In genomic region chr13:113951246-113951999, GRCh38 we compare ENCODE assay signal across 8 cellular contexts. TPM values are rescaled to one million over a fixed set of nuclear protein-coding genes. Genes with fewer than 3 reads are reported as not detected.
A peak's percentile ranks its signal among the peaks of the same experiment; 100 is the strongest.
DNase-seq lines count a peak whose midpoint lies in the region; ATAC-seq and TF ChIP-seq lines count a peak whose summit lies in the region.

No MANE protein-coding gene starts in this region.

- peak; percentile 66 for ATAC-seq in GM21576 (IDR thresholded peaks at IDR 0.05; ENCODE audit: unreplicated experiment)

- H3K14ac ChIP-seq in mesenchymal stem cell (ENCODE audit: low read length in 2 of 2): no peak overlapping the region

- no peaks in the 10 kb centered on the region for H3K27me3 ChIP-seq in endodermal cell (ENCODE audit: control insufficient read depth, insufficient read depth, low read length, poor library complexity, severe bottlenecking)
- no peaks in the 10 kb centered on the region for H3K27me3 ChIP-seq in mesenchymal stem cell (ENCODE audit: control insufficient read depth in 1 of 2, insufficient read depth in 1 of 2, low read length in 2 of 2)

- no peak overlapping the region for H4K91ac ChIP-seq in mesenchymal stem cell (ENCODE audit: low read length)

- H3K36me3 ChIP-seq in endodermal cell (ENCODE audit: control insufficient read depth, insufficient read depth, low read length): no peaks in the 10 kb centered on the region
- H3K36me3 ChIP-seq in mesenchymal stem cell (ENCODE audit: control insufficient read depth in 1 of 2, insufficient read depth in 2 of 2, low read depth in 1 of 2, low read length in 2 of 2): peaks cover 29 to 81% of the 10 kb centered on the region in 2 experiments

- no peak overlapping the region for H3K27ac ChIP-seq in endodermal cell (ENCODE audit: low read depth, low read length)
- no peak overlapping the region for H3K27ac ChIP-seq in mesenchymal stem cell (ENCODE audit: low read length, poor library complexity, severe bottlenecking)

- H2BK15ac ChIP-seq in mesenchymal stem cell (ENCODE audit: low read depth, poor library complexity, severe bottlenecking): peak overlapping the region; percentile 20

- H3K18ac ChIP-seq in mesenchymal stem cell (ENCODE audit: low read depth in 1 of 2, low read length in 2 of 2): peak overlapping the region; percentile 13 to 55

- peak; percentile 12 for DNase-seq in DMS114 treated with DMSO at 0.1 percent for 48 hours (lab: John Stamatoyannopoulos, UW; ENCODE audit: unreplicated experiment)
- DNase-seq in NCI-H128 (lab: John Stamatoyannopoulos, UW; ENCODE audit: unreplicated experiment): peak; percentile 20
- peak; percentile 84 for DNase-seq in activated CD4-positive, alpha-beta T cell treated with anti-CD3 and anti-CD28 coated beads, Interleukin-2, amount 10 ng/mL, durations not matched to agents 24 days and 14 days
- DNase-seq in endodermal cell: peak; percentile 87
- DNase-seq in mesenchymal stem cell: peak; percentile 78
- peak; percentile 32 to 45 for DNase-seq in stimulated activated CD8-positive, alpha-beta memory T cell treated with anti-CD3 and anti-CD28 coated beads, Interleukin-2, amount 100 ng/mL, for 48 hours (ENCODE audit: low read depth in 2 of 2)
- no peak for DNase-seq in GF-D8 (lab: John Stamatoyannopoulos, UW)

- no peak overlapping the region for H2BK5ac ChIP-seq in mesenchymal stem cell (ENCODE audit: low read depth, low read length, poor library complexity, severe bottlenecking)

- H2BK12ac ChIP-seq in mesenchymal stem cell (ENCODE audit: low read length in 2 of 2): no peak overlapping the region

- H3K4me1 Mint-ChIP-seq in activated CD4-positive, alpha-beta T cell treated with anti-CD3 and anti-CD28 coated beads, Interleukin-2, amount 10 ng/mL, durations not matched to agents 24 days and 14 days: no peaks in the 10 kb centered on the region
- no peaks in the 10 kb centered on the region for H3K4me1 Mint-ChIP-seq in endodermal cell

- no peak overlapping the region for H3K4me3 ChIP-seq in endodermal cell (ENCODE audit: low read length)
- H3K4me3 ChIP-seq in mesenchymal stem cell (ENCODE audit: insufficient read depth in 1 of 2, low read depth in 1 of 2, low read length in 2 of 2): peak overlapping the region in 1 of 2 experiments; percentile 33

- H3K4me2 ChIP-seq in mesenchymal stem cell (ENCODE audit: low read length, poor library complexity, severe bottlenecking): no peak overlapping the region

- H3K4ac ChIP-seq in mesenchymal stem cell (ENCODE audit: low read depth in 1 of 2, low read length in 2 of 2): no peak overlapping the region

- H2AK5ac ChIP-seq in mesenchymal stem cell (ENCODE audit: low read length, severe bottlenecking): no peak overlapping the region

- 81% methylated on average over 33 to 42 of the region's 42 CpGs for WGBS in endodermal cell (ENCODE audit: insufficient coverage in 1 of 2, insufficient read length in 1 of 2), 2 experiments
- WGBS in mesenchymal stem cell: 49% methylated on average over 33 of the region's 42 CpGs

- peak overlapping the region; percentile 64 for H4K8ac ChIP-seq in mesenchymal stem cell (ENCODE audit: low read length)

- H3K79me1 ChIP-seq in mesenchymal stem cell (replicated peaks; ENCODE audit: low read length, poor library complexity, severe bottlenecking): peaks cover 18% of the 10 kb centered on the region

- H3K27ac Mint-ChIP-seq in activated CD4-positive, alpha-beta T cell treated with anti-CD3 and anti-CD28 coated beads, Interleukin-2, amount 10 ng/mL, durations not matched to agents 24 days and 14 days: no peak overlapping the region
- no peak overlapping the region for H3K27ac Mint-ChIP-seq in endodermal cell

- TF ChIP-seq CTCF in endodermal cell (conservative IDR thresholded peaks at IDR 0.05): peak; percentile 68

- no peaks in the 10 kb centered on the region for H3K4me1 ChIP-seq in endodermal cell (ENCODE audit: control insufficient read depth, insufficient read depth, low read length)
- peaks cover 12% of the 10 kb centered on the region for H3K4me1 ChIP-seq in mesenchymal stem cell (ENCODE audit: control insufficient read depth, insufficient read depth, low read depth, low read length)

- H3K9me3 ChIP-seq in endodermal cell (ENCODE audit: control insufficient read depth, low read length) (no peaks in the 10 kb centered on the region), mesenchymal stem cell (ENCODE audit: control insufficient read depth, low read length) (no peaks in the 10 kb centered on the region)

- H3K9ac ChIP-seq in endodermal cell (ENCODE audit: extremely low read depth, low read length, poor library complexity, severe bottlenecking) (no peak overlapping the region), mesenchymal stem cell (ENCODE audit: low read length) (peak overlapping the region; percentile 64)

- H3K27me3 Mint-ChIP-seq in activated CD4-positive, alpha-beta T cell treated with anti-CD3 and anti-CD28 coated beads, Interleukin-2, amount 10 ng/mL, durations not matched to agents 24 days and 14 days: no peaks in the 10 kb centered on the region
- peaks cover 4% of the 10 kb centered on the region for H3K27me3 Mint-ChIP-seq in endodermal cell (ENCODE audit: insufficient read depth)

- intact Hi-C loops in activated CD4-positive, alpha-beta T cell treated with anti-CD3 and anti-CD28 coated beads, Interleukin-2, amount 10 ng/mL, durations not matched to agents 24 days and 14 days (cut with micrococcal nuclease): loop anchor here (1.0 to 2.0 kb wide), 3 partner anchors 159 to 283 kb away; partner anchors contain the start of gene CDC16

- H3K36me3 Mint-ChIP-seq in activated CD4-positive, alpha-beta T cell treated with anti-CD3 and anti-CD28 coated beads, Interleukin-2, amount 10 ng/mL, durations not matched to agents 24 days and 14 days (ENCODE audit: low read depth): peaks cover 16% of the 10 kb centered on the region
- no peaks in the 10 kb centered on the region for H3K36me3 Mint-ChIP-seq in endodermal cell (ENCODE audit: low read depth)

- no peak overlapping the region for H3K4me3 Mint-ChIP-seq in activated CD4-positive, alpha-beta T cell treated with anti-CD3 and anti-CD28 coated beads, Interleukin-2, amount 10 ng/mL, durations not matched to agents 24 days and 14 days
- H3K4me3 Mint-ChIP-seq in endodermal cell: no peak overlapping the region

- H2AFZ ChIP-seq in mesenchymal stem cell (ENCODE audit: low read depth, low read length): no peak overlapping the region

- no peak overlapping the region for H3K23ac ChIP-seq in mesenchymal stem cell (ENCODE audit: low read length in 2 of 2)

- no peak overlapping the region for H2BK120ac ChIP-seq in mesenchymal stem cell (ENCODE audit: low read depth, low read length)

- H3K9me3 Mint-ChIP-seq in activated CD4-positive, alpha-beta T cell treated with anti-CD3 and anti-CD28 coated beads, Interleukin-2, amount 10 ng/mL, durations not matched to agents 24 days and 14 days: no peaks in the 10 kb centered on the region
- H3K9me3 Mint-ChIP-seq in endodermal cell: peaks cover 24% of the 10 kb centered on the region

RNA-seq across cellular contexts. Expression of gene C13orf46, which starts 22.5 kb away (rescaled TPM):
- total RNA-seq in activated CD4-positive, alpha-beta T cell treated with anti-CD3 and anti-CD28 coated beads, Interleukin-2, amount 10 ng/mL, durations not matched to agents 24 days and 14 days: 0.57 and 0.61 TPM in 2 replicates
- under 1 TPM; 0.20 to 0.27 TPM for total RNA-seq in endodermal cell
- polyA plus RNA-seq in endodermal cell (2013, experiment 1 of 2): 0.14 TPM
- 0.25 TPM for polyA plus RNA-seq in endodermal cell (2013, experiment 2 of 2)
- polyA plus RNA-seq in mesenchymal stem cell (2013, experiment 1 of 2): 0.43 TPM
- 0.45 TPM for polyA plus RNA-seq in mesenchymal stem cell (2013, experiment 2 of 2)
